ENCODE assay signal across 29 cellular contexts in genomic region chr1:81730881-81731280, GRCh38.
A peak's percentile ranks its signal among the peaks of the same experiment; 100 is the strongest.
DNase-seq lines count a peak whose midpoint lies in the region; ATAC-seq lines count a peak whose summit lies in the region.
"Had no signal": no experiment of that assay in that cellular context is flagged by ENCODE, and none has a peak within 500 bp of the region (broad histone marks: within the 10 kb centered on the region; RNA-seq: fewer than 3 reads in every experiment).

No MANE protein-coding gene starts in this region.

- H3K9me3 Mint-ChIP-seq in stimulated activated naive CD8-positive, alpha-beta T cell treated with anti-CD3 and anti-CD28 coated beads, Interleukin-15, amount 100 ng/mL, for 72 hours = no peaks in the 10 kb centered on the region
- H3K9me3 Mint-ChIP-seq: activated B cell treated with CpG ODN at 0.5 μM for 24 hours; activated CD4-positive, alpha-beta T cell treated with anti-CD3 and anti-CD28 coated beads, Interleukin-2, amount 10 ng/mL, durations not matched to agents 7 days and 5 days; activated naive CD4-positive, alpha-beta T cell treated with anti-CD3 and anti-CD28 coated beads, Interleukin-2, amount 50 U/mL, for 24 hours; HFFc6; neural progenitor cell; stimulated activated naive CD8-positive, alpha-beta T cell treated with anti-CD3 and anti-CD28 coated beads, Interleukin-15, Interleukin-2, amounts not matched to agents 100 ng/mL and 50 ng/mL, for 24 hours had no signal

- DNase-seq in kidney glomerular epithelial cell (lab: John Stamatoyannopoulos, UW) (peak; percentile 29), C1 segment of cervical spinal cord (lab: John Stamatoyannopoulos, UW) (no peak), putamen (ENCODE audit: low spot score) (no peak), iPS-NIHi11 (ENCODE audit: low spot score) (no peak)
- DNase-seq in stimulated activated naive CD8-positive, alpha-beta T cell treated with anti-CD3 and anti-CD28 coated beads, Interleukin-15, amount 100 ng/mL, for 72 hours = no peak
- DNase-seq: activated B cell treated with CpG ODN at 0.5 μM for 24 hours; activated CD4-positive, alpha-beta T cell treated with anti-CD3 and anti-CD28 coated beads, Interleukin-2, amount 10 ng/mL, durations not matched to agents 7 days and 5 days; CD4-positive, alpha-beta memory T cell; GOT3; HFFc6; hippocampal formation; left ventricle myocardium inferior; mesendoderm; MM.1S; NCI-H1417; NCI-H2081; NCI-H2227 treated with DMSO at 0.1 percent for 48 hours; NCI-H526 treated with DMSO at 0.1 percent for 48 hours; NK-92 treated with Interleukin-12 subunit alpha and Interleukin-12 subunit beta, amount 100 ng/mL, for 24 hours; right cardiac atrium; stimulated activated CD4-positive, alpha-beta T cell treated with anti-CD3 and anti-CD28 coated beads, Interleukin-2, amount 100 ng/mL, for 24 hours had no signal

- H3K4me3 Mint-ChIP-seq in stimulated activated naive CD8-positive, alpha-beta T cell treated with anti-CD3 and anti-CD28 coated beads, Interleukin-15, amount 100 ng/mL, for 72 hours = no peak overlapping the region
- H3K4me3 Mint-ChIP-seq: activated B cell treated with CpG ODN at 0.5 μM for 24 hours; activated CD4-positive, alpha-beta T cell treated with anti-CD3 and anti-CD28 coated beads, Interleukin-2, amount 10 ng/mL, durations not matched to agents 7 days and 5 days; activated naive CD4-positive, alpha-beta T cell treated with anti-CD3 and anti-CD28 coated beads, Interleukin-2, amount 50 U/mL, for 24 hours; CD4-positive, alpha-beta memory T cell; HFFc6; neural progenitor cell; stimulated activated naive CD8-positive, alpha-beta T cell treated with anti-CD3 and anti-CD28 coated beads, Interleukin-15, Interleukin-2, amounts not matched to agents 100 ng/mL and 50 ng/mL, for 24 hours had no signal

- ATAC-seq in GM18861 (IDR thresholded peaks at IDR 0.05; ENCODE audit: unreplicated experiment) = peak; percentile 64
- peak; percentile 47 for ATAC-seq in HG02759 (IDR thresholded peaks at IDR 0.05; ENCODE audit: unreplicated experiment)
- ATAC-seq in HG03175 (IDR thresholded peaks at IDR 0.05; ENCODE audit: unreplicated experiment) = peak; percentile 76
- ATAC-seq in stimulated activated naive CD8-positive, alpha-beta T cell treated with anti-CD3 and anti-CD28 coated beads, Interleukin-15, amount 100 ng/mL, for 72 hours = no peak
- ATAC-seq: A549, gastroesophageal sphincter, right cardiac atrium had no signal

- H3K27ac Mint-ChIP-seq in stimulated activated naive CD8-positive, alpha-beta T cell treated with anti-CD3 and anti-CD28 coated beads, Interleukin-15, amount 100 ng/mL, for 72 hours = no peak overlapping the region
- H3K27ac Mint-ChIP-seq: activated B cell treated with CpG ODN at 0.5 μM for 24 hours; activated CD4-positive, alpha-beta T cell treated with anti-CD3 and anti-CD28 coated beads, Interleukin-2, amount 10 ng/mL, durations not matched to agents 7 days and 5 days; activated naive CD4-positive, alpha-beta T cell treated with anti-CD3 and anti-CD28 coated beads, Interleukin-2, amount 50 U/mL, for 24 hours; CD4-positive, alpha-beta memory T cell; HFFc6; neural progenitor cell; stimulated activated naive CD8-positive, alpha-beta T cell treated with anti-CD3 and anti-CD28 coated beads, Interleukin-15, Interleukin-2, amounts not matched to agents 100 ng/mL and 50 ng/mL, for 24 hours had no signal

- H3K4me1 Mint-ChIP-seq in stimulated activated naive CD8-positive, alpha-beta T cell treated with anti-CD3 and anti-CD28 coated beads, Interleukin-15, amount 100 ng/mL, for 72 hours = no peaks in the 10 kb centered on the region
- H3K4me1 Mint-ChIP-seq: activated B cell treated with CpG ODN at 0.5 μM for 24 hours; activated CD4-positive, alpha-beta T cell treated with anti-CD3 and anti-CD28 coated beads, Interleukin-2, amount 10 ng/mL, durations not matched to agents 7 days and 5 days; activated naive CD4-positive, alpha-beta T cell treated with anti-CD3 and anti-CD28 coated beads, Interleukin-2, amount 50 U/mL, for 24 hours; CD4-positive, alpha-beta memory T cell had no signal

- no peaks in the 10 kb centered on the region for H3K27me3 Mint-ChIP-seq in stimulated activated naive CD8-positive, alpha-beta T cell treated with anti-CD3 and anti-CD28 coated beads, Interleukin-15, amount 100 ng/mL, for 72 hours
- H3K27me3 Mint-ChIP-seq: activated B cell treated with CpG ODN at 0.5 μM for 24 hours; activated CD4-positive, alpha-beta T cell treated with anti-CD3 and anti-CD28 coated beads, Interleukin-2, amount 10 ng/mL, durations not matched to agents 7 days and 5 days; activated naive CD4-positive, alpha-beta T cell treated with anti-CD3 and anti-CD28 coated beads, Interleukin-2, amount 50 U/mL, for 24 hours; CD4-positive, alpha-beta memory T cell; stimulated activated naive CD8-positive, alpha-beta T cell treated with anti-CD3 and anti-CD28 coated beads, Interleukin-15, Interleukin-2, amounts not matched to agents 100 ng/mL and 50 ng/mL, for 24 hours had no signal
